ENCODE assay signal across 8 cellular contexts in genomic region chr10:97640868-97641811, GRCh38. TPM values are rescaled to one million over a fixed set of nuclear protein-coding genes. Genes with fewer than 3 reads are reported as not detected.
DNase-seq lines count a peak whose midpoint lies in the region; ATAC-seq and TF ChIP-seq lines count a peak whose summit lies in the region.

No MANE protein-coding gene starts in this region.

- no peaks in the 10 kb centered on the region for H3K27me3 ChIP-seq in DOHH2 (ENCODE audit: control insufficient read depth, low read length)
- H3K27me3 ChIP-seq in KMS-11 (ENCODE audit: insufficient read depth, low read depth), result no peaks in the 10 kb centered on the region
- no peaks in the 10 kb centered on the region for H3K27me3 ChIP-seq in vagina

- H3K4me2 ChIP-seq in DOHH2 (ENCODE audit: low read length) (peak overlapping the region; percentile 85), KMS-11 (peak overlapping the region; percentile 93)

- peaks cover 7% of the 10 kb centered on the region for H3K36me3 ChIP-seq in DOHH2 (ENCODE audit: control insufficient read depth, low read length)
- H3K36me3 ChIP-seq in KMS-11 (ENCODE audit: insufficient read depth), result no peaks in the 10 kb centered on the region; the same call in 1 of the 2 replicates
- H3K36me3 ChIP-seq in vagina, result peaks cover 0 to 9% of the 10 kb centered on the region in 2 donors

- H3K27me3 Mint-ChIP-seq in activated CD8-positive, alpha-beta memory T cell treated with anti-CD3 and anti-CD28 coated beads, Interleukin-2, amount 10 ng/mL, durations not matched to agents 7 days and 5 days, result no peaks in the 10 kb centered on the region
- H3K27me3 Mint-ChIP-seq in nephron (ENCODE audit: low read depth), result peaks cover 5% of the 10 kb centered on the region

- H3K4me1 ChIP-seq in DOHH2 (ENCODE audit: control insufficient read depth, low read length) (peaks cover 15% of the 10 kb centered on the region), KMS-11 (ENCODE audit: low read depth, poor library complexity, severe bottlenecking) (peaks cover 14% of the 10 kb centered on the region), vagina (peaks cover 24% of the 10 kb centered on the region)

- H4K20me1 ChIP-seq in DOHH2 (ENCODE audit: control insufficient read depth, insufficient read depth, low read depth, low read length), result peaks cover 5% of the 10 kb centered on the region; the same call in 1 of the 2 replicates
- H4K20me1 ChIP-seq in KMS-11 (ENCODE audit: insufficient read depth), result no peaks in the 10 kb centered on the region

- peak; percentile 52 for DNase-seq in activated CD8-positive, alpha-beta memory T cell treated with anti-CD3 and anti-CD28 coated beads, Interleukin-2, amount 10 ng/mL, durations not matched to agents 7 days and 5 days
- DNase-seq in fibroblast of the aortic adventitia (ENCODE audit: low read depth), result peak; percentile 80
- DNase-seq in vagina (ENCODE audit: extremely low spot score in 2 of 2), result no peak
- no peak for DNase-seq in NCI-H1436 (lab: John Stamatoyannopoulos, UW)

- no peaks in the 10 kb centered on the region for H3K9me2 ChIP-seq in DOHH2 (replicated peaks; ENCODE audit: control insufficient read depth, low read length)

- no peak overlapping the region for H3K27ac ChIP-seq in DOHH2 (ENCODE audit: low read depth, low read length)
- H3K27ac ChIP-seq in KMS-11, result 0 out of 2 replicates have a peak overlapping the region, but pooled peaks have one; percentile 22
- peak overlapping the region; percentile 83 for H3K27ac ChIP-seq in vagina

- CTCF ChIA-PET in activated CD8-positive, alpha-beta memory T cell treated with anti-CD3 and anti-CD28 coated beads, Interleukin-2, amount 10 ng/mL, durations not matched to agents 7 days and 5 days (lab: Charles Lee), result interaction anchor here (1.0 to 2.8 kb wide), 7 partner anchors 8 to 69 kb away, joined by 3 to 8 read pairs (median 3); partner anchors contain the start of gene ANKRD2

- peak overlapping the region; percentile 48; the same call in 1 of the 2 replicates for H3K9ac ChIP-seq in KMS-11

- H3K79me2 ChIP-seq in DOHH2 (ENCODE audit: control insufficient read depth, low read length) (peaks cover 20% of the 10 kb centered on the region), KMS-11 (ENCODE audit: insufficient read depth, low read depth) (0 out of 2 replicates have a peak, but pooled peaks cover 16% of the 10 kb centered on the region)

- H2AFZ ChIP-seq in KMS-11 (ENCODE audit: low read depth), result peak overlapping the region; percentile 95

- ATAC-seq in GM21529 (IDR thresholded peaks at IDR 0.05; ENCODE audit: unreplicated experiment), result peak; percentile 29
- ATAC-seq in activated CD8-positive, alpha-beta memory T cell treated with anti-CD3 and anti-CD28 coated beads, Interleukin-2, amount 10 ng/mL, durations not matched to agents 7 days and 5 days, result no peak

- intact Hi-C loops in vagina (cut with DNase I), result no loop called here

- H3F3A ChIP-seq in DOHH2 (ENCODE audit: control insufficient read depth, insufficient read depth), result peaks cover 3% of the 10 kb centered on the region; the same call in 1 of the 2 replicates

- no peaks in the 10 kb centered on the region for H3K9me3 ChIP-seq in DOHH2 (ENCODE audit: control insufficient read depth, insufficient read depth, low read length)
- no peaks in the 10 kb centered on the region for H3K9me3 ChIP-seq in vagina

- TF ChIP-seq CTCF in DOHH2 (IDR thresholded peaks at IDR 0.05; ENCODE audit: low read depth, low read length, poor library complexity, severe bottlenecking) (no peak), KMS-11 (conservative IDR thresholded peaks at IDR 0.05; ENCODE audit: low read depth, low read length) (no peak), fibroblast of the aortic adventitia (IDR thresholded peaks at IDR 0.05; ENCODE audit: insufficient read depth, low read length) (no peak), nephron (IDR thresholded peaks at IDR 0.05; ENCODE audit: unreplicated experiment in 3 of 3) (no peak), vagina (IDR thresholded peaks at IDR 0.05) (no peak)

- H3K4me1 Mint-ChIP-seq in activated CD8-positive, alpha-beta memory T cell treated with anti-CD3 and anti-CD28 coated beads, Interleukin-2, amount 10 ng/mL, durations not matched to agents 7 days and 5 days, result peaks cover 26% of the 10 kb centered on the region
- H3K4me1 Mint-ChIP-seq in nephron, result peaks cover 19% of the 10 kb centered on the region

- H3K36me3 Mint-ChIP-seq in activated CD8-positive, alpha-beta memory T cell treated with anti-CD3 and anti-CD28 coated beads, Interleukin-2, amount 10 ng/mL, durations not matched to agents 7 days and 5 days, result peaks cover 18% of the 10 kb centered on the region
- H3K36me3 Mint-ChIP-seq in nephron (ENCODE audit: low read depth), result peaks cover 20% of the 10 kb centered on the region

- H3K4me3 Mint-ChIP-seq in activated CD8-positive, alpha-beta memory T cell treated with anti-CD3 and anti-CD28 coated beads, Interleukin-2, amount 10 ng/mL, durations not matched to agents 7 days and 5 days, result peak overlapping the region; percentile 94
- peak overlapping the region; percentile 99 to 100 (median 99) for H3K4me3 Mint-ChIP-seq in nephron

- no peak for TF ChIP-seq POLR2A in vagina (IDR thresholded peaks at IDR 0.05)

- H3K4me3 ChIP-seq in DOHH2 (ENCODE audit: low read length) (peak overlapping the region; percentile 85), KMS-11 (IDR thresholded peaks at IDR 0.05; ENCODE audit: insufficient read depth, low read depth, low read length) (no peak overlapping the region), fibroblast of the aortic adventitia (ENCODE audit: low read depth, low read length) (peak overlapping the region; percentile 72), vagina (peak overlapping the region; percentile 76 to 88)

- no peaks in the 10 kb centered on the region for H3K9me3 Mint-ChIP-seq in activated CD8-positive, alpha-beta memory T cell treated with anti-CD3 and anti-CD28 coated beads, Interleukin-2, amount 10 ng/mL, durations not matched to agents 7 days and 5 days (ENCODE audit: low read depth)
- H3K9me3 Mint-ChIP-seq in nephron, result no peaks in the 10 kb centered on the region

- H3K27ac Mint-ChIP-seq in activated CD8-positive, alpha-beta memory T cell treated with anti-CD3 and anti-CD28 coated beads, Interleukin-2, amount 10 ng/mL, durations not matched to agents 7 days and 5 days, result peak overlapping the region; percentile 88
- peak overlapping the region; percentile 56 to 95 (median 94) for H3K27ac Mint-ChIP-seq in nephron

RNA-seq across cellular contexts. Expression of gene PI4K2A, which starts 0.7 kb away (rescaled TPM):
- total RNA-seq in activated CD8-positive, alpha-beta memory T cell treated with anti-CD3 and anti-CD28 coated beads, Interleukin-2, amount 10 ng/mL, durations not matched to agents 7 days and 5 days, result 10 to 100 TPM; 10.5 to 13.2 TPM
- total RNA-seq in fibroblast of the aortic adventitia (ENCODE audit: low replicate concordance) (10.1 and 22.3 TPM in 2 replicates), vagina (17.7 TPM)

RNA-seq across cellular contexts. Expression of gene MORN4, which starts 7.8 kb away (rescaled TPM):
- total RNA-seq in activated CD8-positive, alpha-beta memory T cell treated with anti-CD3 and anti-CD28 coated beads, Interleukin-2, amount 10 ng/mL, durations not matched to agents 7 days and 5 days, result 1 to 10 TPM; 1.9 to 2.1 TPM
- 6.5 and 10.1 TPM in 2 replicates for total RNA-seq in fibroblast of the aortic adventitia (ENCODE audit: low replicate concordance)
- 1.7 TPM for total RNA-seq in vagina

RNA-seq across cellular contexts. Expression of gene AVPI1, which starts 45.9 kb away (rescaled TPM):
- total RNA-seq in activated CD8-positive, alpha-beta memory T cell treated with anti-CD3 and anti-CD28 coated beads, Interleukin-2, amount 10 ng/mL, durations not matched to agents 7 days and 5 days, result 1 to 10 TPM; 1.8 to 1.9 TPM
- total RNA-seq in fibroblast of the aortic adventitia (ENCODE audit: low replicate concordance) (20.2 TPM in 2 replicates), vagina (125 TPM)

RNA-seq across cellular contexts. Expression of gene C10orf62, which starts 51.6 kb away (rescaled TPM):
- not detected for total RNA-seq in activated CD8-positive, alpha-beta memory T cell treated with anti-CD3 and anti-CD28 coated beads, Interleukin-2, amount 10 ng/mL, durations not matched to agents 7 days and 5 days
- total RNA-seq in fibroblast of the aortic adventitia (ENCODE audit: low replicate concordance), result not detected in 2 replicates
- total RNA-seq in vagina, result not detected

RNA-seq across cellular contexts. Expression of gene HOGA1, which starts 57.0 kb away (rescaled TPM):
- total RNA-seq in activated CD8-positive, alpha-beta memory T cell treated with anti-CD3 and anti-CD28 coated beads, Interleukin-2, amount 10 ng/mL, durations not matched to agents 7 days and 5 days, result not detected
- 0.08 and 0.72 TPM in 2 replicates for total RNA-seq in fibroblast of the aortic adventitia (ENCODE audit: low replicate concordance)
- total RNA-seq in vagina, result 0.98 TPM

Comparison
In these comparisons a context has a peak if more than half of its experiments do, and no peak if none do; other contexts are left out.
1. DNase-seq: peak in activated CD8-positive, alpha-beta memory T cell treated with anti-CD3 and anti-CD28 coated beads, Interleukin-2, amount 10 ng/mL, durations not matched to agents 7 days and 5 days (single experiment) and fibroblast of the aortic adventitia (single experiment); none in vagina (0 of 2) and NCI-H1436 (single experiment).